Comparison of ENCODE assay signal across 22 cellular contexts in genomic region chr9:8916771-8917170, GRCh38.
"Had no signal": no experiment of that assay in that cellular context is flagged by ENCODE, and none has a peak within 500 bp of the region (broad histone marks: within the 10 kb centered on the region; RNA-seq: fewer than 3 reads in every experiment).

No MANE protein-coding gene starts in this region.

- ATAC-seq: activated naive CD4-positive, alpha-beta T cell treated with anti-CD3 and anti-CD28 coated beads, Interleukin-2, amount 50 U/mL, for 72 hours; activated T-cell treated with anti-CD3 and anti-CD28 coated beads, Interleukin-2, amount 50 U/mL, for 72 hours; effector memory CD8-positive, alpha-beta T cell; left cardiac atrium; lower lobe of right lung; stimulated activated naive B cell treated with anti-CD40 and anti-IgM and Interleukin-4, amounts not matched to agents 10 μg/mL and 1 μg/mL and 100 μg/mL, for 72 hours had no signal

- H3K27ac ChIP-seq: adrenal gland, esophagus squamous epithelium, hepatocyte, lower lobe of right lung, parathyroid adenoma, spleen, tibial nerve, uterus, VCaP had no signal

- H3K27ac Mint-ChIP-seq: activated naive CD4-positive, alpha-beta T cell treated with anti-CD3 and anti-CD28 coated beads, Interleukin-2, amount 50 U/mL, for 72 hours; activated T-cell treated with anti-CD3 and anti-CD28 coated beads, Interleukin-2, amount 50 U/mL, for 72 hours; effector memory CD8-positive, alpha-beta T cell; nephron; stimulated activated naive B cell treated with anti-CD40 and anti-IgM and Interleukin-4, amounts not matched to agents 10 μg/mL and 1 μg/mL and 100 μg/mL, for 72 hours had no signal

- H3K36me3 Mint-ChIP-seq: activated naive CD4-positive, alpha-beta T cell treated with anti-CD3 and anti-CD28 coated beads, Interleukin-2, amount 50 U/mL, for 72 hours; stimulated activated naive B cell treated with anti-CD40 and anti-IgM and Interleukin-4, amounts not matched to agents 10 μg/mL and 1 μg/mL and 100 μg/mL, for 72 hours had no signal

- H3K4me1 ChIP-seq: adrenal gland, esophagus squamous epithelium, lower lobe of right lung, parathyroid adenoma, spleen, tibial nerve, uterus had no signal

- H3K9ac ChIP-seq: parathyroid adenoma had no signal

- H3K4me2 ChIP-seq: hepatocyte had no signal

- DNase-seq: activated CD4-positive, CD25-positive, alpha-beta regulatory T cell treated with anti-CD3 and anti-CD28 coated beads, Interleukin-2, amount 50 U/mL, for 72 hours; activated CD8-positive, alpha-beta memory T cell treated with anti-CD3 and anti-CD28 coated beads for 24 hours; activated CD8-positive, alpha-beta memory T cell treated with anti-CD3 and anti-CD28 coated beads, Interleukin-2, amount 50 U/mL, for 48 hours; activated gamma-delta T cell treated with Interleukin-2 at 50 U/mL for 16 hours; activated T-cell treated with anti-CD3 and anti-CD28 coated beads, Interleukin-2, amount 50 U/mL, for 72 hours; adrenal gland; dermis blood vessel endothelial cell; effector memory CD8-positive, alpha-beta T cell; esophagus squamous epithelium; left cardiac atrium; lower lobe of right lung; retina; spleen; stimulated activated naive B cell treated with anti-CD40 and anti-IgM and Interleukin-4, amounts not matched to agents 10 μg/mL and 1 μg/mL and 100 μg/mL, for 72 hours; T-helper 2 cell; uterus had no signal

- H3K4me3 ChIP-seq: adrenal gland, esophagus squamous epithelium, hepatocyte, lower lobe of right lung, spleen, tibial nerve, uterus had no signal

- H3K4me1 Mint-ChIP-seq: nephron; stimulated activated naive B cell treated with anti-CD40 and anti-IgM and Interleukin-4, amounts not matched to agents 10 μg/mL and 1 μg/mL and 100 μg/mL, for 72 hours had no signal

- H3K9me3 ChIP-seq: adrenal gland, esophagus squamous epithelium, lower lobe of right lung, spleen, tibial nerve, uterus had no signal

- H3K36me3 ChIP-seq: adrenal gland, esophagus squamous epithelium, lower lobe of right lung, spleen, tibial nerve, uterus had no signal

- H3K4me3 Mint-ChIP-seq: activated T-cell treated with anti-CD3 and anti-CD28 coated beads, Interleukin-2, amount 50 U/mL, for 72 hours; effector memory CD8-positive, alpha-beta T cell; nephron; stimulated activated naive B cell treated with anti-CD40 and anti-IgM and Interleukin-4, amounts not matched to agents 10 μg/mL and 1 μg/mL and 100 μg/mL, for 72 hours had no signal

- H3K27me3 ChIP-seq: adrenal gland, esophagus squamous epithelium, hepatocyte, spleen, tibial nerve, uterus had no signal

- H2AFZ ChIP-seq: hepatocyte, parathyroid adenoma had no signal

- H3K9me3 Mint-ChIP-seq: nephron had no signal

- H3K27me3 Mint-ChIP-seq: effector memory CD8-positive, alpha-beta T cell; stimulated activated naive B cell treated with anti-CD40 and anti-IgM and Interleukin-4, amounts not matched to agents 10 μg/mL and 1 μg/mL and 100 μg/mL, for 72 hours had no signal

- H3K79me2 ChIP-seq: hepatocyte, parathyroid adenoma had no signal
